In the genomic region with DNA sequence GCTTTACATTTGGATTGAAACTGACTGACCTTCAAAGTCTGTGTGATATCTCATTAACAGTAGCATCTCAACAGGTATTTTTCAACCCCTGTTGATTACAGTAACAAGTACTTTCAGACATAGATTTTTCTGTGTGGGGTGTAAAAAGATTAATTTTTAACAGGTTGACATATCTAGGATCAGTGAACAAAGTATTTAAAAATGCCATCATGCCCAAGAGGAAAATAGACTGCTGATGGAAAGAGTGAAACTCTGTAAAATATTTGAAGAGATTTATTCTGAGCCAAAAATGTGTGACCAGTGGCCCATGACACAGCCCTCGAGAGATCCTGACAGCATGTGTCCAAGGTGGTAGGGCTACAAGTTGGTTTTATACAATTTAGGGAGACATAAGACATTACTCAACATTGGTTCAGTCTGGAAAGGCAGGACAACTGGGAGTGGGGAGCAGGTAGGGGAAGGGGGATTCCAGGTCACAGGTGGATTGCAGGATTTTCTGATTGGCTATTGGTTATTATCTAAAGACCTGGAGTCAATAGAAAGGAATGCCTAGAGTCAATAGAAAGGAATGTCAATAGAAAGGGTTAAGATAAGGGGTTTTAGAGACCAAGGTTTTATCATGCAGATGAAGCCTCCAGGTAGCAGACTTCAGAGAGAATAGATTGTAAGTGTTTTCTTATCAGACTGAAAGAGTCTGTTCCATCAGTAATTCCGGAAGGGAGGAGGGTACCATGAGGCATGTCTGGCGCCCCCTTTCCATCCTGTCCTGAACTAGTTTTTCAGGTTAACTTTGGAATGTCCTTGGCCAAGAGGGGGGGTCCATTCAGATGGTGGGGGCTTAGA, we compare ENCODE assay signal across 19 cellular contexts. TPM values are rescaled to one million over a fixed set of nuclear protein-coding genes. Genes with fewer than 3 reads are reported as not detected.
DNase-seq lines count a peak whose midpoint lies in the region; FAIRE-seq and TF ChIP-seq lines count a peak whose summit lies in the region.
"Had no signal": no experiment of that assay in that cellular context is flagged by ENCODE, and none has a peak within 500 bp of the region (broad histone marks: within the 10 kb centered on the region; RNA-seq: fewer than 3 reads in every experiment).

No MANE protein-coding gene starts in this region.

- no peaks in the 10 kb centered on the region for H3K27me3 ChIP-seq in bronchial epithelial cell (ENCODE audit: control insufficient read depth, insufficient read depth, low read length)
- H3K27me3 ChIP-seq: suprapubic skin had no signal

- H3K36me3 ChIP-seq in bronchial epithelial cell (ENCODE audit: control insufficient read depth, insufficient read depth, low read length): no peaks in the 10 kb centered on the region

- no peak for TF ChIP-seq CTCF in bronchial epithelial cell (IDR thresholded peaks at IDR 0.05; ENCODE audit: insufficient read depth, low read length, severe bottlenecking)

- FAIRE-seq in bronchial epithelial cell (lab: Jason Lieb, UNC) (no peak), GM12891 (lab: Jason Lieb, UNC) (no peak)

- peak; percentile 81 for DNase-seq in ACHN
- DNase-seq in HT1080 (ENCODE audit: low read depth): peak; percentile 44
- peak; percentile 79 for DNase-seq in bronchial epithelial cell (ENCODE audit: low read depth)
- peak; percentile 96 for DNase-seq in kidney tubule cell (ENCODE audit: low spot score)
- DNase-seq in GM12891 (ENCODE audit: insufficient read length, low spot score): no peak
- no peak for DNase-seq in ureter (ENCODE audit: low spot score)
- no peak for DNase-seq in activated CD4-positive, alpha-beta T cell treated with anti-CD3 and anti-CD28 coated beads, Interleukin-2, amount 50 U/mL, for 48 hours
- no peak for DNase-seq in C1 segment of cervical spinal cord (lab: John Stamatoyannopoulos, UW)
- DNase-seq: activated CD8-positive, alpha-beta memory T cell treated with anti-CD3 and anti-CD28 coated beads for 24 hours; amygdala; COR-L47; erythroblast; KG1; natural killer cell; NCI-H1417 treated with DMSO at 0.1 percent for 48 hours; NCI-H446 had no signal

- TF ChIP-seq POLR2A in GM12891 (IDR thresholded peaks at IDR 0.05; ENCODE audit: low read depth, low read length): no peak

- in situ Hi-C loops in ACHN (cut with HindIII; ENCODE audit: low pct_ligation_motif_present, low pct_unique_long_range_greater_than_20kb, low sequenced_read_pairs): no loop called here

- no peak overlapping the region for H3K4me3 ChIP-seq in bronchial epithelial cell (ENCODE audit: low read depth, low read length)
- H3K4me3 ChIP-seq: coronary artery, suprapubic skin had no signal

TF ChIP-seq in GM12891, 5 proteins besides CTCF, POLR2A, EP300 and RAD21:
- TF ChIP-seq PAX5 (IDR thresholded peaks at IDR 0.05; ENCODE audit: insufficient read depth, low read length, severe bottlenecking) (no peak), TAF1 (IDR thresholded peaks at IDR 0.05; ENCODE audit: low read depth, low read length) (no peak), POU2F2 (IDR thresholded peaks at IDR 0.05; ENCODE audit: low read depth, low read length) (no peak), POLR2AphosphoS5 (IDR thresholded peaks at IDR 0.05; ENCODE audit: low read depth, low read length) (no peak), SPI1 (IDR thresholded peaks at IDR 0.05; ENCODE audit: low read depth, low read length) (no peak)

RNA-seq across cellular contexts. Expression of a gene that starts 29.1 kb away (rescaled TPM):
- total RNA-seq in HT1080 (2014; rRNA removed; shearing (Covaris generic)): 2.0 and 2.1 TPM in 2 replicates
- 1.8 and 2.2 TPM in 2 replicates for polyA plus RNA-seq in HT1080 (2015; cell fraction: cytosol; rRNA removed)
- polyA plus RNA-seq in HT1080 (2015; cell fraction: nucleus; rRNA removed): 3.6 and 3.8 TPM in 2 replicates
- 1.3 and 3.2 TPM in 2 replicates for total RNA-seq in bronchial epithelial cell
- polyA plus RNA-seq in GM12891 (2012; ENCODE audit: low read depth, missing spikeins): 19.6 TPM
- total RNA-seq in ureter: 4.0 TPM
- total RNA-seq: activated T-helper 2 cell treated with anti-CD3 and anti-CD28 coated beads, Interferon-gamma antibody, Interleukin-2, Interleukin-4, amounts not matched to agents 10 μg/mL and 5 μg/mL and 100 μg/mL, durations not matched to agents 14 hours and 24 hours and 36 hours had no signal

Comparison
In these comparisons a context has a peak if more than half of its experiments do, and no peak if none do; other contexts are left out.
1. DNase-seq: peak in ACHN (single experiment), HT1080 (single experiment), bronchial epithelial cell (single experiment) and kidney tubule cell (single experiment); none in GM12891 (single experiment), ureter (single experiment), activated CD4-positive, alpha-beta T cell treated with anti-CD3 and anti-CD28 coated beads, Interleukin-2, amount 50 U/mL, for 48 hours (0 of 2) and C1 segment of cervical spinal cord (0 of 14).